In genomic region chr6:76533661-76534060, GRCh38 we compare ENCODE assay signal across 20 cellular contexts.
"Had no signal": no experiment of that assay in that cellular context is flagged by ENCODE, and none has a peak within 500 bp of the region (broad histone marks: within the 10 kb centered on the region; RNA-seq: fewer than 3 reads in every experiment).

No MANE protein-coding gene starts in this region.

- ATAC-seq: foreskin keratinocyte, gastroesophageal sphincter, heart left ventricle, left cardiac atrium, left lung, left ventricle myocardium superior, mucosa of descending colon had no signal

- H3K4me1 Mint-ChIP-seq: immature natural killer cell, mesothelial cell of epicardium had no signal

- H3K27me3 ChIP-seq: dorsolateral prefrontal cortex, esophagus muscularis mucosa, foreskin keratinocyte, gastroesophageal sphincter, heart left ventricle, hepatocyte, left lung had no signal

- H3K4me3 ChIP-seq: coronary artery, dorsolateral prefrontal cortex, esophagus muscularis mucosa, gastroesophageal sphincter, heart left ventricle, hepatocyte, left lung, lower lobe of right lung, mucosa of descending colon had no signal

- H3K4me2 ChIP-seq: hepatocyte had no signal

- H3K27ac ChIP-seq: coronary artery, dorsolateral prefrontal cortex, esophagus muscularis mucosa, foreskin keratinocyte, gastroesophageal sphincter, heart left ventricle, hepatocyte, left lung, lower lobe of right lung had no signal

- DNase-seq: dermis blood vessel endothelial cell; dorsolateral prefrontal cortex; effector CD4-positive, alpha-beta T cell; effector memory CD4-positive, alpha-beta T cell; foreskin keratinocyte; heart left ventricle; hypothalamus; immature natural killer cell; islet precursor cell; left cardiac atrium; left ventricle myocardium superior; lower lobe of right lung; mesenchymal stem cell; mucosa of descending colon had no signal

- H3K36me3 ChIP-seq: esophagus muscularis mucosa, gastroesophageal sphincter, heart left ventricle, left lung, lower lobe of right lung had no signal

- H2AFZ ChIP-seq: hepatocyte had no signal

- H3K4me1 ChIP-seq: esophagus muscularis mucosa, foreskin keratinocyte, gastroesophageal sphincter, heart left ventricle, left lung, lower lobe of right lung had no signal

- H3K4me3 Mint-ChIP-seq: immature natural killer cell, mesothelial cell of epicardium had no signal

- H3K27ac Mint-ChIP-seq: immature natural killer cell, mesothelial cell of epicardium had no signal

- H3K9me3 ChIP-seq: lower lobe of right lung, mucosa of descending colon had no signal
